In the genomic region with DNA sequence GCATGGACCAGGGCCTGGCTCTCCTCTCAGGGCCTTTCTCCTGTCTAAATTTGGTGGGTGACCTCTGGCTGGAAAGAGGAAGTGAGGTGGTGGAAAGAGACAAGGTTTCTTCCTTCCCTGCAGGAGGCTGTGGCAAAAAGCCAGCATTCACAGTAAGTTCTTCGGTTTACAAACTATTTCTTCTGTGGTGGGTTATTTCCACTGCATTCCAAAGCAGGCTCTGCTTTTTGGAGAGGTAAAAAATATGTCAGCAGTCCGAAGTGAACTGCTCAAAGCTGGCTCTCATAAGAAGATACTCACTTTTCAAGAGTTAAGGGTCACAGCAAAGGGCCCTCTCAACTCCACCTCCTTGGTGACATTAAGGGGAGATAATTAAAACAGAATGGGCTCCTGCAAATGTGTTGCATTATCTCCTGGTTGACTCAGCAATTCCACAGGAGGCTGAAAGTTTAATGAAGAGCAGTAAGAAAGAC, we compare ENCODE assay signal across 12 cellular contexts. TPM values are rescaled to one million over a fixed set of nuclear protein-coding genes. Genes with fewer than 3 reads are reported as not detected.
DNase-seq lines count a peak whose midpoint lies in the region; ATAC-seq and TF ChIP-seq lines count a peak whose summit lies in the region.
"Had no signal": no experiment of that assay in that cellular context is flagged by ENCODE, and none has a peak within 500 bp of the region (broad histone marks: within the 10 kb centered on the region; RNA-seq: fewer than 3 reads in every experiment).

No MANE protein-coding gene starts in this region.

- DNase-seq in NOMO-1 (lab: John Stamatoyannopoulos, UW; ENCODE audit: unreplicated experiment in 2 of 2), result peak; percentile 51 to 73
- DNase-seq in NOMO-1 treated with dmso at 0.1 percent for 144 hours (lab: John Stamatoyannopoulos, UW; ENCODE audit: unreplicated experiment), result no peak
- DNase-seq in SJSA1 (ENCODE audit: low read depth in 1 of 2, low spot score in 2 of 2), result peak; percentile 64 to 71
- peak; percentile 87 for DNase-seq in fibroblast of villous mesenchyme (ENCODE audit: low read depth)
- DNase-seq in testis, result peak; percentile 16
- no peak for DNase-seq in hypothalamus (lab: John Stamatoyannopoulos, UW)
- DNase-seq in immature natural killer cell, result no peak
- DNase-seq: esophagus squamous epithelium, NCI-H1436 had no signal

- H3K4me3 ChIP-seq in SJSA1 (no peak overlapping the region), fibroblast of villous mesenchyme (ENCODE audit: low read depth, low read length) (no peak overlapping the region), testis (no peak overlapping the region)
- H3K4me3 ChIP-seq: esophagus squamous epithelium, prostate gland had no signal

- peaks cover 0 to 4% (median 0%) of the 10 kb centered on the region in 3 donors for H3K36me3 Mint-ChIP-seq in immature natural killer cell

- intact Hi-C loops in testis (cut with DNase I; ENCODE audit: low total_unique reads), result no loop called here

- no peaks in the 10 kb centered on the region for H3K4me1 Mint-ChIP-seq in immature natural killer cell

- H3K9me3 ChIP-seq in SJSA1 (replicated peaks) (no peaks in the 10 kb centered on the region), testis (no peaks in the 10 kb centered on the region)
- H3K9me3 ChIP-seq: esophagus squamous epithelium, prostate gland had no signal

- no peaks in the 10 kb centered on the region for H3K9me3 Mint-ChIP-seq in immature natural killer cell
- H3K9me3 Mint-ChIP-seq: activated T-helper 1 cell treated with anti-CD3 and anti-CD28 coated beads, Interleukin-12 subunit alpha, Interleukin-12 subunit beta, Interleukin-2, Interleukin-4 antibody, amounts not matched to agents 30 ng/mL and 10 ng/mL and 1 ng/mL, durations not matched to agents 14 hours and 24 hours and 36 hours had no signal

- no peak overlapping the region for H3K27ac Mint-ChIP-seq in immature natural killer cell
- H3K27ac Mint-ChIP-seq: activated T-helper 1 cell treated with anti-CD3 and anti-CD28 coated beads, Interleukin-12 subunit alpha, Interleukin-12 subunit beta, Interleukin-2, Interleukin-4 antibody, amounts not matched to agents 30 ng/mL and 10 ng/mL and 1 ng/mL, durations not matched to agents 14 hours and 24 hours and 36 hours had no signal

- ATAC-seq in GM19328 (IDR thresholded peaks at IDR 0.05; ENCODE audit: unreplicated experiment), result no peak

- H3K4me1 ChIP-seq in SJSA1 (replicated peaks) (peaks cover 27% of the 10 kb centered on the region), testis (no peaks in the 10 kb centered on the region)
- H3K4me1 ChIP-seq: prostate gland had no signal

- H3K27me3 ChIP-seq in SJSA1 (replicated peaks) (no peaks in the 10 kb centered on the region), testis (no peaks in the 10 kb centered on the region)
- H3K27me3 ChIP-seq: esophagus squamous epithelium had no signal

- 24 to 45% methylated on average over 2 of the region's 2 CpGs for WGBS in testis, 2 donors

- no peak overlapping the region for H3K4me3 Mint-ChIP-seq in immature natural killer cell
- H3K4me3 Mint-ChIP-seq: activated T-helper 1 cell treated with anti-CD3 and anti-CD28 coated beads, Interleukin-12 subunit alpha, Interleukin-12 subunit beta, Interleukin-2, Interleukin-4 antibody, amounts not matched to agents 30 ng/mL and 10 ng/mL and 1 ng/mL, durations not matched to agents 14 hours and 24 hours and 36 hours had no signal

- TF ChIP-seq CTCF in fibroblast of villous mesenchyme (IDR thresholded peaks at IDR 0.05; ENCODE audit: insufficient read depth, low read depth, low read length) (no peak), testis (IDR thresholded peaks at IDR 0.05) (no peak)

- peak overlapping the region; percentile 64 for H3K27ac ChIP-seq in SJSA1
- no peak overlapping the region for H3K27ac ChIP-seq in testis
- H3K27ac ChIP-seq: esophagus squamous epithelium, prostate gland had no signal

- no peak for TF ChIP-seq POLR2A in testis (IDR thresholded peaks at IDR 0.05)

- H3K36me3 ChIP-seq in SJSA1, result no peaks in the 10 kb centered on the region
- H3K36me3 ChIP-seq in testis (ENCODE audit: low read depth, missing control alignments), result no peaks in the 10 kb centered on the region
- H3K36me3 ChIP-seq: esophagus squamous epithelium, prostate gland had no signal

- H3K27me3 Mint-ChIP-seq in immature natural killer cell (ENCODE audit: low read depth in 3 of 3), result peaks cover 0 to 2% (median 0%) of the 10 kb centered on the region in 3 donors

RNA-seq across cellular contexts. Expression of a gene that starts 48.9 kb away (rescaled TPM):
- total RNA-seq in SJSA1 (2014; rRNA removed; shearing (Covaris generic)), result 35.1 and 39.4 TPM in 2 replicates
- total RNA-seq in fibroblast of villous mesenchyme, result 13.5 and 35.0 TPM in 2 replicates
- 10 to 100 TPM; 21.3 to 30.2 TPM for total RNA-seq in testis
- polyA plus RNA-seq in testis (ENCODE audit: insufficient read depth, low read depth, low replicate concordance), result 16.8 TPM
- polyA plus RNA-seq in immature natural killer cell, result 10 to 100 TPM; 57.0 to 85.1 (median 57.9) TPM

RNA-seq across cellular contexts. Expression of a gene that starts 50.2 kb away (rescaled TPM):
- total RNA-seq in SJSA1 (2014; rRNA removed; shearing (Covaris generic)), result 9.4 and 10.2 TPM in 2 replicates
- total RNA-seq in fibroblast of villous mesenchyme (11.9 and 15.5 TPM in 2 replicates), testis (1 to 10 TPM; 3.4 to 4.3 TPM)
- polyA plus RNA-seq in testis (ENCODE audit: insufficient read depth, low read depth, low replicate concordance) (1.8 TPM), immature natural killer cell (1 to 10 TPM; 3.4 to 9.7 (median 3.6) TPM)

Comparison
In these comparisons a context has a peak if more than half of its experiments do, and no peak if none do; other contexts are left out.
1. DNase-seq: peak in NOMO-1 (2 of 2), SJSA1 (2 of 2), fibroblast of villous mesenchyme (single experiment) and testis (single experiment); none in NOMO-1 treated with dmso at 0.1 percent for 144 hours (single experiment), hypothalamus (0 of 51) and immature natural killer cell (0 of 3).